In the genomic region with DNA sequence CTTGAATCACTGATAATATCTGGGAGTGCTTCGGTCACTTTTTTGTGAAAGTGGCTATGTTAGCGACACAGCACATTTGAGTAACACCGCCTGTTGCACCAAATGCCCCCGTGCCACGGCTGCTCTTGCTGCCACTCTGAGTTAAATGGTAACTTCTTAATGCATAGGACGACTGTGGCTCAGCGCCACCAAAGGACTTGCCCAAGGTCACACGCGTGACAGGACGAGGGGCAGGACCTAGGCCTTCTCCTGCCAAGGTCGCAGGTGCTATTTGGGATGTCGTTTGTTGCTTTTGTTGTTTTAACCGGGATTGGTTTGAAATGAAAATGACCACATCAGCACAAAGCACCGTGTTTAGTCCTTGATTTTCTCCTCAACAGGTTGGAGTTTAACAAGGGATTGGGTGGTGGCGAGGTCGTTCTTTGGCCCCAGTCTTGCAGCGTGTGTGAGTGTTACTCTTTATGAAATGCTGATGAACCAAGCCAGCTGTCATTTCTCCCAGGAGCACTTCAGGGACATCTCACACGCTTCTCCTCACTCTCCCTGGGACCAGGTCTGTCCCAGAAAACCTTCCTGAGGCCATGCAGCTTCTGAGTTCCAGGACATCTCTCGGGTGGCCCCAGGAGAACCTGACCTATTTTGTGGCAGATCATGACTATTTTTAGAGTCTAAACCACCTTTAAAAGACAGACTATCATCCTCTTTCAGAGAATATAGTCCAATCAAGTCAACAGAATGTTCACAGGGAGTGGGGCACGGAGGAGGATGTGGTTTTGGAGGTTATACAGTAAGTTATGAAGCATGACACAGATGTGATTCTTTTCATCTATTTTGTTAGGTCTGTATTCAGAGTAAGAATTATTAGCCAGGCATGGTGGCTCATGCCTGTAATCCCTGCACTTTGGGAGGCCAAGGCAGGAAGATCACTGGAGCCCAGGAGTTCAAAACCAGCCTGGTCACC, we compare ENCODE assay signal across 10 cellular contexts. TPM values are rescaled to one million over a fixed set of nuclear protein-coding genes. Genes with fewer than 3 reads are reported as not detected.
DNase-seq lines count a peak whose midpoint lies in the region; ATAC-seq, FAIRE-seq and TF ChIP-seq lines count a peak whose summit lies in the region.
"Had no signal": no experiment of that assay in that cellular context is flagged by ENCODE, and none has a peak within 500 bp of the region (broad histone marks: within the 10 kb centered on the region; RNA-seq: fewer than 3 reads in every experiment).

No MANE protein-coding gene starts in this region.

- peaks cover 38% of the 10 kb centered on the region for H3K79me2 ChIP-seq in MM.1S (ENCODE audit: low read length)

- no peaks in the 10 kb centered on the region for H4K20me1 ChIP-seq in MM.1S (ENCODE audit: insufficient read depth, low read length)

- ATAC-seq in HG03571 (IDR thresholded peaks at IDR 0.05; ENCODE audit: unreplicated experiment) (peak; percentile 71), pancreas (peak in 3 of 4 donors; percentile 21 to 66 (median 41))

- no peaks in the 10 kb centered on the region for H3F3A ChIP-seq in MM.1S (ENCODE audit: insufficient read depth, low read length)

- no peak overlapping the region for H3K27ac ChIP-seq in pancreas
- peak overlapping the region in 1 of 59 donors; percentile 7 for H3K27ac ChIP-seq in dorsolateral prefrontal cortex
- H3K27ac ChIP-seq in MM.1S (ENCODE audit: low read length), result no peak overlapping the region
- H3K27ac ChIP-seq: cardiac muscle cell had no signal

- no peak overlapping the region for H2AFZ ChIP-seq in MM.1S (ENCODE audit: low read length)

- intact Hi-C loops in pancreas (cut with DNase I) (no loop called here), dorsolateral prefrontal cortex (cut with DNase I) (no loop called here)

- H3K27me3 ChIP-seq in pancreas, result no peaks in the 10 kb centered on the region
- no peaks in the 10 kb centered on the region for H3K27me3 ChIP-seq in dorsolateral prefrontal cortex
- no peaks in the 10 kb centered on the region for H3K27me3 ChIP-seq in MM.1S (replicated peaks; ENCODE audit: insufficient read depth, low read length)
- H3K27me3 ChIP-seq: cardiac muscle cell had no signal

- CTCF ChIA-PET in HEK293T (lab: Yijun Ruan, JAX), result no interaction called here

- DNase-seq in GM12865 (ENCODE audit: low read depth) (peak; percentile 46), pancreas (peak in 2 of 6 donors; percentile 16 to 23), SKM-1 (lab: John Stamatoyannopoulos, UW; ENCODE audit: unreplicated experiment) (no peak), dorsolateral prefrontal cortex (no peak), HEK293T (ENCODE audit: extremely low spot score) (no peak), MM.1S (no peak)
- DNase-seq in activated effector memory CD4-positive, alpha-beta T cell treated with anti-CD3 and anti-CD28 coated beads, Interleukin-2, amount 50 U/mL, for 16 hours, result peak; percentile 74
- DNase-seq: H7 had no signal

- H3K36me3 ChIP-seq in pancreas (no peaks in the 10 kb centered on the region), MM.1S (replicated peaks; ENCODE audit: insufficient read depth, low read length) (no peaks in the 10 kb centered on the region)
- H3K36me3 ChIP-seq: cardiac muscle cell had no signal

- H3K4me3 ChIP-seq in GM12865 (ENCODE audit: low read depth, low read length) (no peak overlapping the region), pancreas (no peak overlapping the region), dorsolateral prefrontal cortex (no peak overlapping the region), MM.1S (ENCODE audit: low read length) (no peak overlapping the region)
- H3K4me3 ChIP-seq: cardiac muscle cell had no signal

- no peak overlapping the region for H3K4me2 ChIP-seq in MM.1S (ENCODE audit: low read depth, low read length)

- POLR2A ChIA-PET in HEK293T (lab: Yijun Ruan, JAX), result no interaction called here

- no peaks in the 10 kb centered on the region for H3K9me2 ChIP-seq in MM.1S (replicated peaks; ENCODE audit: insufficient read depth, low read length)

- no peaks in the 10 kb centered on the region for H3K9me3 ChIP-seq in pancreas
- H3K9me3 ChIP-seq in MM.1S (replicated peaks; ENCODE audit: insufficient read depth, low read length), result no peaks in the 10 kb centered on the region

- 39 to 43% methylated on average over 20 of the region's 20 CpGs for WGBS in pancreas, 2 donors

- no peak overlapping the region for H3K9ac ChIP-seq in MM.1S (ENCODE audit: low read length)

- H3K4me1 ChIP-seq in pancreas, result peaks cover 0 to 8% (median 5%) of the 10 kb centered on the region in 3 donors
- no peaks in the 10 kb centered on the region for H3K4me1 ChIP-seq in MM.1S (ENCODE audit: low read length)

- TF ChIP-seq CTCF in GM12865 (IDR thresholded peaks at IDR 0.05; ENCODE audit: insufficient read depth, low read depth, low read length, missing control alignments) (no peak), pancreas (IDR thresholded peaks at IDR 0.05) (no peak), dorsolateral prefrontal cortex (IDR thresholded peaks at IDR 0.05 in 54 of 56, conservative IDR thresholded peaks at IDR 0.05 in 2 of 56; ENCODE audit: low read depth in 1 of 56, partially characterized antibody in 56 of 56) (no peak), MM.1S (IDR thresholded peaks at IDR 0.05; ENCODE audit: low read length) (no peak)

- no peak for FAIRE-seq in pancreas (lab: Jason Lieb, UNC)

TF ChIP-seq in HEK293T, 16 proteins besides CTCF, POLR2A, EP300 and RAD21:
- no peak for TF ChIP-seq ARNT (IDR thresholded peaks at IDR 0.05)
- TF ChIP-seq FOXM1 (IDR thresholded peaks at IDR 0.05; ENCODE audit: borderline replicate concordance), result no peak

RNA-seq across cellular contexts. Expression of gene MTCL1, which starts 49.9 kb away (rescaled TPM):
- total RNA-seq in pancreas (10 to 100 TPM in 4 of 6 donors, 1 to 10 TPM in 2; 9.2 to 14.9 (median 11.9) TPM), dorsolateral prefrontal cortex (100 to 1,000 TPM in 2 of 120 experiments, 10 to 100 TPM in 118; 29.6 to 121 (median 68.1) TPM)
- 10 to 100 TPM; 12.5 to 18.4 TPM for polyA plus RNA-seq in pancreas

Comparison
In these comparisons a context has a peak if more than half of its experiments do, and no peak if none do; other contexts are left out.
1. DNase-seq: peak in GM12865 (single experiment) and activated effector memory CD4-positive, alpha-beta T cell treated with anti-CD3 and anti-CD28 coated beads, Interleukin-2, amount 50 U/mL, for 16 hours (single experiment); none in SKM-1 (single experiment), dorsolateral prefrontal cortex (0 of 10), HEK293T (single experiment) and MM.1S (single experiment).